Comparison of ENCODE assay signal across 1 cellular context in the genomic region with DNA sequence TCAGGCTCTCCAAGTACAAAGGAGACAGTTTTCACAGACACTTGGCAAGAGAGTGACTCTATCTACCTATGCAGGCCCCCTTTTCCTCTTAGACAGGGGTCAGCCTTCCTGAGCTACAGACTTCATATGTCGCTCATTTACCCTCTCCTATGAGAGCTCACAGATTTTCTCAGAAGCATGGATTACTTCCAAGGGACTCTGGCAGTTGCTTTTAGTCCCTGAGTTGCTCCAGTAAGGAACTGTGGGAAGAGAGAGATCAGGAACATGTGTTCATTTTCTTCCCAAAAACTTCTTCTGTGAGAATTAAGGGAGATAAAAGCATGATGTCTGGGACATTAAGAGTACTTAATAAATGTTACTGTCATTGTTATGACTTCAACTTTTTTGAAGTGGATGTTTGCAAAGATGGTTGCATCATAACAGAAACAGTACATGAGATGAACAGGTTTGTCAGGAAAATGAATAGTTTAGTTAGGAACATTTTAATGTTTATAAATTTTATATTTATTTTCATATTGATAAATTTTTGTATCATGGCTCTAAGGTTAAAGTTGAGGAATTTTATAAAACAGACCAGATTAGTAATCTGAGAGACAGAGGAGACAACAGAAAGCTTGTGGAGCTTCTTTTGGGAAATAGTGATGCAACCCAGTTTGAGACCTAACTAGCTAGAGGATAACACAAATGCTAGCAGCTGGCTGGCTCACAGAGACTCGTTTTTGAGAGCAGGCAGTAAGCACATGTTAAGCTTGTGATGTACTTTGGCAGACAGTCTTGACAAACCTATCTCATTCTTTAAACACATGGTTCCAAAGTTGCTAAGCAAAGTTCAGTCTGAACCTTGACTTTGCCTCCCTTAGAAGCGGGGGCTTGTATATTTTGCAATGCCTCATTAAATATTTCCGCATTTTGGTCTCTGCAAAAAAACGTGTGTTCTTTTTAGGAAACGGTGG.
TF ChIP-seq lines count a peak whose summit lies in the region.

No MANE protein-coding gene starts in this region.

TF ChIP-seq in IMR-90, 13 proteins besides CTCF, POLR2A, EP300 and RAD21:
- TF ChIP-seq MXI1 (IDR thresholded peaks at IDR 0.05; ENCODE audit: borderline replicate concordance, low read depth, low read length) (no peak; the same call in 1 of the 2 replicates), CHD1 (IDR thresholded peaks at IDR 0.05; ENCODE audit: low read depth, low read length) (no peak), CEBPB (IDR thresholded peaks at IDR 0.05; ENCODE audit: low read depth, low read length) (peak; percentile 39; the same call in 1 of the 2 replicates)
